Comparison of ENCODE assay signal across 30 cellular contexts in the genomic region with DNA sequence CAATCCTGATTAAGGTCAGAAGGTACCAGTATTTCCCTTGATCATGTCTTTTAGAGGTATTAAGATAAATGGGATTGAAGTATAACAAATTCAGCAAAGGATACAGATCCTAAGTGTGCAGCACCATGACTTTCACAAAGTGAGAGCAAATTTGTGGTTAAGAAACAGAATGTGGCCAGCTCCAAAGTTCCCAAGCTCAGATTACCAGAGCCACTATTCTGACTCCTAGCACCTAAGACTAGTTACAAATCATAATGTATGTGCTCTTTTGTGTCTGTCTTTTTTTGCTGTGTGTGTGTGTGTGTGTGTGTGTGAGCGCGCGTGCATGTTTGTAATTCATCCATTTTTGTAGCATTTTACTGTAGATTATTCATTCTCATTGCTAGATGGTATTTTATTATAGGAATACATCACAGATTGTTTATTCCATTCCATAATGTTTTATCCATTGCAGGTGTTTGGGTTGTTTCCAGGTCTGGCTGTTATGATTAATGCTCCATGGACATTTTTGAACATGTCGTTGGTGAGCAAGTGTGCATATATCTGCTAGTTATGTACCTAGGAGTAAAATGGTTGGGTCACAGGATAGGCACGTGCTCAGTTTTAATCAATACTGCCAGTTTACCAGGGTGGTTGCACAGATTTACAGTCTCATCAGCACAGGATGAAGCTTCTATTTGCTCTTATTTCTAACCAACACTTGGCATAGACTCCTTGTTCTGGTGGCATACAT.
DNase-seq lines count a peak whose midpoint lies in the region; FAIRE-seq and TF ChIP-seq lines count a peak whose summit lies in the region.
"Had no signal": no experiment of that assay in that cellular context is flagged by ENCODE, and none has a peak within 500 bp of the region (broad histone marks: within the 10 kb centered on the region; RNA-seq: fewer than 3 reads in every experiment).

No MANE protein-coding gene starts in this region.

- TF ChIP-seq EP300 in esophagus muscularis mucosa (IDR thresholded peaks at IDR 0.05): no peak

- H3K4me2 ChIP-seq in astrocyte (ENCODE audit: low read length): no peak overlapping the region
- H3K4me2 ChIP-seq: PC-9 had no signal

- H3K27me3 Mint-ChIP-seq in astrocyte (ENCODE audit: low read depth, unreplicated experiment) (no peaks in the 10 kb centered on the region), osteocyte (ENCODE audit: unreplicated experiment) (no peaks in the 10 kb centered on the region)
- H3K27me3 Mint-ChIP-seq: IgD-negative memory B cell, naive B cell had no signal

- H3K9me3 Mint-ChIP-seq in astrocyte (ENCODE audit: unreplicated experiment) (no peaks in the 10 kb centered on the region), osteocyte (ENCODE audit: unreplicated experiment) (no peaks in the 10 kb centered on the region)
- H3K9me3 Mint-ChIP-seq: H9 had no signal

- H3K4me1 Mint-ChIP-seq in astrocyte (ENCODE audit: low read depth, unreplicated experiment): peaks cover 47% of the 10 kb centered on the region
- H3K4me1 Mint-ChIP-seq in osteocyte (ENCODE audit: unreplicated experiment): peaks cover 69% of the 10 kb centered on the region
- H3K4me1 Mint-ChIP-seq: activated CD4-positive, alpha-beta T cell treated with anti-CD3 and anti-CD28 coated beads for 36 hours; CD8-positive, alpha-beta memory T cell; IgD-negative memory B cell; naive B cell had no signal

- no peak for TF ChIP-seq POLR2A in esophagus muscularis mucosa (IDR thresholded peaks at IDR 0.05; ENCODE audit: low read depth)

- no peak overlapping the region for H2AFZ ChIP-seq in astrocyte (ENCODE audit: low read depth, low read length)
- H2AFZ ChIP-seq: PC-9 had no signal

- H3K4me3 ChIP-seq in astrocyte (ENCODE audit: insufficient read depth, low read depth, low read length) (no peak overlapping the region), esophagus muscularis mucosa (no peak overlapping the region), WERI-Rb-1 (ENCODE audit: low read depth, low read length) (no peak overlapping the region)
- H3K4me3 ChIP-seq: heart right ventricle, PC-9, prostate gland, sigmoid colon, tibial artery had no signal

- H3K36me3 Mint-ChIP-seq in astrocyte (ENCODE audit: low read depth, unreplicated experiment): no peaks in the 10 kb centered on the region
- no peaks in the 10 kb centered on the region for H3K36me3 Mint-ChIP-seq in osteocyte (ENCODE audit: unreplicated experiment)
- H3K36me3 Mint-ChIP-seq: CD8-positive, alpha-beta memory T cell; IgD-negative memory B cell; naive B cell had no signal

- H4K20me1 ChIP-seq in astrocyte (ENCODE audit: insufficient read depth, low read length): no peaks in the 10 kb centered on the region

- H3K27me3 ChIP-seq in astrocyte (ENCODE audit: insufficient read depth, low read length) (no peaks in the 10 kb centered on the region), esophagus muscularis mucosa (no peaks in the 10 kb centered on the region), WERI-Rb-1 (ENCODE audit: insufficient read depth, low read depth, severe bottlenecking) (no peaks in the 10 kb centered on the region)
- H3K27me3 ChIP-seq: brain microvascular endothelial cell, heart right ventricle, sigmoid colon, tibial artery had no signal

- H3K9me3 ChIP-seq in astrocyte (ENCODE audit: insufficient read depth, low read depth, low read length): no peaks in the 10 kb centered on the region
- no peaks in the 10 kb centered on the region for H3K9me3 ChIP-seq in esophagus muscularis mucosa
- H3K9me3 ChIP-seq in WERI-Rb-1 (ENCODE audit: severe bottlenecking): no peaks in the 10 kb centered on the region
- H3K9me3 ChIP-seq: heart right ventricle, prostate gland, sigmoid colon, tibial artery had no signal

- WGBS in esophagus muscularis mucosa: 32% methylated on average over 5 of the region's 5 CpGs

- H3K79me2 ChIP-seq in astrocyte (ENCODE audit: insufficient read depth, low read length): no peaks in the 10 kb centered on the region

- DNase-seq in LHCN-M2 (ENCODE audit: low read depth) (peak; percentile 24), astrocyte (ENCODE audit: low read depth) (peak; percentile 55), esophagus muscularis mucosa (ENCODE audit: extremely low spot score) (peak; percentile 55), osteocyte (ENCODE audit: extremely low spot score, unreplicated experiment) (no peak), WERI-Rb-1 (no peak), T1000 (lab: John Stamatoyannopoulos, UW) (no peak), DMS 273 (lab: John Stamatoyannopoulos, UW; ENCODE audit: unreplicated experiment) (no peak)
- DNase-seq: activated CD4-positive, alpha-beta T cell treated with anti-CD3 and anti-CD28 coated beads for 36 hours; activated CD8-positive, alpha-beta T cell treated with anti-CD3 and anti-CD28 coated beads for 36 hours; activated naive CD4-positive, alpha-beta T cell treated with anti-CD3 and anti-CD28 coated beads for 36 hours; brain microvascular endothelial cell; CD8-positive, alpha-beta memory T cell; foreskin melanocyte; H9; heart right ventricle; naive B cell; NCI-H1092; NCI-H1694 treated with DMSO at 0.1 percent for 48 hours; NCI-H2171; NCI-H510A; PC-9; SIG-M5; sigmoid colon; stimulated activated CD4-positive, alpha-beta T cell treated with anti-CD3 and anti-CD28 coated beads, Interleukin-4, amount 100 ng/mL, for 4 hours; SW 1271; tibial artery had no signal

- H3K36me3 ChIP-seq in astrocyte (ENCODE audit: insufficient read depth, low read length) (no peaks in the 10 kb centered on the region), esophagus muscularis mucosa (no peaks in the 10 kb centered on the region), WERI-Rb-1 (no peaks in the 10 kb centered on the region)
- H3K36me3 ChIP-seq: brain microvascular endothelial cell, heart right ventricle, prostate gland, sigmoid colon, tibial artery had no signal

- H3K27ac Mint-ChIP-seq in astrocyte (ENCODE audit: unreplicated experiment) (peak overlapping the region; percentile 14), osteocyte (ENCODE audit: unreplicated experiment) (peak overlapping the region; percentile 92)
- H3K27ac Mint-ChIP-seq: activated CD4-positive, alpha-beta T cell treated with anti-CD3 and anti-CD28 coated beads for 36 hours; activated CD8-positive, alpha-beta T cell treated with anti-CD3 and anti-CD28 coated beads for 36 hours; activated naive CD4-positive, alpha-beta T cell treated with anti-CD3 and anti-CD28 coated beads for 36 hours; CD8-positive, alpha-beta memory T cell; H9; IgD-negative memory B cell; naive B cell had no signal

- FAIRE-seq in astrocyte (lab: Jason Lieb, UNC): no peak
- FAIRE-seq: endothelial cell of umbilical vein, GM12891 had no signal

- intact Hi-C loops in esophagus muscularis mucosa (cut with DNase I): no loop called here

- H3K4me3 Mint-ChIP-seq in astrocyte (ENCODE audit: unreplicated experiment) (no peak overlapping the region), osteocyte (ENCODE audit: unreplicated experiment) (no peak overlapping the region)
- H3K4me3 Mint-ChIP-seq: activated CD4-positive, alpha-beta T cell treated with anti-CD3 and anti-CD28 coated beads for 36 hours; activated CD8-positive, alpha-beta T cell treated with anti-CD3 and anti-CD28 coated beads for 36 hours; activated naive CD4-positive, alpha-beta T cell treated with anti-CD3 and anti-CD28 coated beads for 36 hours; CD8-positive, alpha-beta memory T cell; H9; IgD-negative memory B cell; naive B cell had no signal

- H3K27ac ChIP-seq in astrocyte (ENCODE audit: low read depth, low read length): no peak overlapping the region
- H3K27ac ChIP-seq in esophagus muscularis mucosa (replicated peaks in 1 of 4): no peak overlapping the region
- no peak overlapping the region for H3K27ac ChIP-seq in WERI-Rb-1
- H3K27ac ChIP-seq: brain microvascular endothelial cell, heart right ventricle, PC-9, prostate gland, sigmoid colon had no signal

- peaks cover 12% of the 10 kb centered on the region for H3K4me1 ChIP-seq in astrocyte (ENCODE audit: insufficient read depth, low read length)
- H3K4me1 ChIP-seq in esophagus muscularis mucosa: peaks cover 2 to 16% (median 5%) of the 10 kb centered on the region in 4 donors
- H3K4me1 ChIP-seq: prostate gland had no signal

- TF ChIP-seq CTCF in astrocyte (IDR thresholded peaks at IDR 0.05; ENCODE audit: insufficient read depth, low read depth, low read length) (no peak), esophagus muscularis mucosa (IDR thresholded peaks at IDR 0.05) (no peak), osteocyte (IDR thresholded peaks at IDR 0.05) (no peak), WERI-Rb-1 (IDR thresholded peaks at IDR 0.05; ENCODE audit: low read depth, low read length) (no peak)

- H3K9ac ChIP-seq in astrocyte (ENCODE audit: low read length): no peak overlapping the region

Comparison
In these comparisons a context has a peak if more than half of its experiments do, and no peak if none do; other contexts are left out.
1. DNase-seq: peak in LHCN-M2 (single experiment), astrocyte (single experiment) and esophagus muscularis mucosa (single experiment); none in osteocyte (single experiment), WERI-Rb-1 (single experiment), T1000 (single experiment) and DMS 273 (single experiment).